In genomic region chr5:43997647-43998251, GRCh38 we compare ENCODE assay signal across 1 cellular context.
TF ChIP-seq lines count a peak whose summit lies in the region.

No MANE protein-coding gene starts in this region.

TF ChIP-seq in HepG2, 621 proteins besides CTCF, POLR2A, EP300 and RAD21 (continued from another document and continues in another):
- no peak for TF ChIP-seq ZNF598 (CRISPR knock-in tag; IDR thresholded peaks at IDR 0.05; ENCODE audit: borderline replicate concordance)
- no peak for TF ChIP-seq FOXM1 (CRISPR knock-in tag; IDR thresholded peaks at IDR 0.05)
- peak; percentile 80; the same call in 1 of the 2 replicates for TF ChIP-seq ZKSCAN8 (CRISPR knock-in tag; IDR thresholded peaks at IDR 0.05; ENCODE audit: borderline replicate concordance)
- no peak for TF ChIP-seq ZNF18 (CRISPR knock-in tag; IDR thresholded peaks at IDR 0.05; ENCODE audit: insufficient replicate concordance)
- no peak for TF ChIP-seq ATM (IDR thresholded peaks at IDR 0.05; ENCODE audit: borderline replicate concordance)
- TF ChIP-seq ZFP37 (CRISPR knock-in tag; IDR thresholded peaks at IDR 0.05; ENCODE audit: borderline replicate concordance) = no peak
- TF ChIP-seq, protein P1, sequence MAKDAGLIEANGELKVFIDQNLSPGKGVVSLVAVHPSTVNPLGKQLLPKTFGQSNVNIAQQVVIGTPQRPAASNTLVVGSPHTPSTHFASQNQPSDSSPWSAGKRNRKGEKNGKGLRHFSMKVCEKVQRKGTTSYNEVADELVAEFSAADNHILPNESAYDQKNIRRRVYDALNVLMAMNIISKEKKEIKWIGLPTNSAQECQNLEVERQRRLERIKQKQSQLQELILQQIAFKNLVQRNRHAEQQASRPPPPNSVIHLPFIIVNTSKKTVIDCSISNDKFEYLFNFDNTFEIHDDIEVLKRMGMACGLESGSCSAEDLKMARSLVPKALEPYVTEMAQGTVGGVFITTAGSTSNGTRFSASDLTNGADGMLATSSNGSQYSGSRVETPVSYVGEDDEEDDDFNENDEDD (CRISPR knock-in tag; IDR thresholded peaks at IDR 0.05; ENCODE audit: borderline replicate concordance) = peak; percentile 43; the same call in 1 of the 2 replicates
- TF ChIP-seq, protein P2, sequence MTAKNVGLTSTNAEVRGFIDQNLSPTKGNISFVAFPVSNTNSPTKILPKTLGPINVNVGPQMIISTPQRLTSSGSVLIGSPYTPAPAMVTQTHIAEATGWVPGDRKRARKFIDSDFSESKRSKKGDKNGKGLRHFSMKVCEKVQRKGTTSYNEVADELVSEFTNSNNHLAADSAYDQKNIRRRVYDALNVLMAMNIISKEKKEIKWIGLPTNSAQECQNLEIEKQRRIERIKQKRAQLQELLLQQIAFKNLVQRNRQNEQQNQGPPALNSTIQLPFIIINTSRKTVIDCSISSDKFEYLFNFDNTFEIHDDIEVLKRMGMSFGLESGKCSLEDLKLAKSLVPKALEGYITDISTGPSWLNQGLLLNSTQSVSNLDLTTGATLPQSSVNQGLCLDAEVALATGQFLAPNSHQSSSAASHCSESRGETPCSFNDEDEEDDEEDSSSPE (CRISPR knock-in tag; IDR thresholded peaks at IDR 0.05) = peak; percentile 42; the same call in 1 of the 2 replicates
- TF ChIP-seq GABPA (IDR thresholded peaks at IDR 0.05; ENCODE audit: low read depth, low read length) = no peak
- peak; percentile 25; the same call in 1 of the 2 replicates for TF ChIP-seq GABPA (CRISPR knock-in tag; IDR thresholded peaks at IDR 0.05; ENCODE audit: low read depth)
- TF ChIP-seq SMAD1 (CRISPR knock-in tag; IDR thresholded peaks at IDR 0.05; ENCODE audit: borderline replicate concordance, low read depth) = no peak
- TF ChIP-seq ZNF75D (CRISPR knock-in tag; IDR thresholded peaks at IDR 0.05; ENCODE audit: borderline replicate concordance) = no peak
- no peak for TF ChIP-seq YEATS2 (CRISPR knock-in tag; IDR thresholded peaks at IDR 0.05; ENCODE audit: borderline replicate concordance)
- TF ChIP-seq CENPT (CRISPR knock-in tag; IDR thresholded peaks at IDR 0.05; ENCODE audit: low read depth) = no peak
- peak; percentile 98 for TF ChIP-seq POGZ (CRISPR knock-in tag; IDR thresholded peaks at IDR 0.05)
- peak; percentile 84; the same call in 1 of the 2 replicates for TF ChIP-seq KDM6A (CRISPR knock-in tag; IDR thresholded peaks at IDR 0.05; ENCODE audit: low read depth)
- TF ChIP-seq THAP11 (CRISPR knock-in tag; IDR thresholded peaks at IDR 0.05) = peak; percentile 79
- no peak for TF ChIP-seq ZBTB14 (CRISPR knock-in tag; IDR thresholded peaks at IDR 0.05)
- TF ChIP-seq ZNF282 (IDR thresholded peaks at IDR 0.05; ENCODE audit: partially characterized antibody) = no peak
- no peak for TF ChIP-seq WIZ (CRISPR knock-in tag; IDR thresholded peaks at IDR 0.05)
- peak; percentile 85 for TF ChIP-seq TBX2 (CRISPR knock-in tag; IDR thresholded peaks at IDR 0.05; ENCODE audit: borderline replicate concordance)
- TF ChIP-seq KDM5A (IDR thresholded peaks at IDR 0.05; ENCODE audit: borderline replicate concordance, low read length) = no peak
- no peak for TF ChIP-seq HOXD1 (CRISPR knock-in tag; IDR thresholded peaks at IDR 0.05)
- TF ChIP-seq U2AF1 (optimal IDR thresholded peaks at IDR 0.05; ENCODE audit: low read depth, low read length) = no peak
- no peak for TF ChIP-seq GTF2F1 (IDR thresholded peaks at IDR 0.05; ENCODE audit: low read length)
- TF ChIP-seq JARID2 (CRISPR knock-in tag; IDR thresholded peaks at IDR 0.05; ENCODE audit: insufficient replicate concordance) = peak; percentile 8
- TF ChIP-seq, protein P3, sequence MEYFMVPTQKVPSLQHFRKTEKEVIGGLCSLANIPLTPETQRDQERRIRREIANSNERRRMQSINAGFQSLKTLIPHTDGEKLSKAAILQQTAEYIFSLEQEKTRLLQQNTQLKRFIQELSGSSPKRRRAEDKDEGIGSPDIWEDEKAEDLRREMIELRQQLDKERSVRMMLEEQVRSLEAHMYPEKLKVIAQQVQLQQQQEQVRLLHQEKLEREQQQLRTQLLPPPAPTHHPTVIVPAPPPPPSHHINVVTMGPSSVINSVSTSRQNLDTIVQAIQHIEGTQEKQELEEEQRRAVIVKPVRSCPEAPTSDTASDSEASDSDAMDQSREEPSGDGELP (IDR thresholded peaks at IDR 0.05; ENCODE audit: borderline replicate concordance, low read depth) = peak; percentile 81
- TF ChIP-seq, protein P4, sequence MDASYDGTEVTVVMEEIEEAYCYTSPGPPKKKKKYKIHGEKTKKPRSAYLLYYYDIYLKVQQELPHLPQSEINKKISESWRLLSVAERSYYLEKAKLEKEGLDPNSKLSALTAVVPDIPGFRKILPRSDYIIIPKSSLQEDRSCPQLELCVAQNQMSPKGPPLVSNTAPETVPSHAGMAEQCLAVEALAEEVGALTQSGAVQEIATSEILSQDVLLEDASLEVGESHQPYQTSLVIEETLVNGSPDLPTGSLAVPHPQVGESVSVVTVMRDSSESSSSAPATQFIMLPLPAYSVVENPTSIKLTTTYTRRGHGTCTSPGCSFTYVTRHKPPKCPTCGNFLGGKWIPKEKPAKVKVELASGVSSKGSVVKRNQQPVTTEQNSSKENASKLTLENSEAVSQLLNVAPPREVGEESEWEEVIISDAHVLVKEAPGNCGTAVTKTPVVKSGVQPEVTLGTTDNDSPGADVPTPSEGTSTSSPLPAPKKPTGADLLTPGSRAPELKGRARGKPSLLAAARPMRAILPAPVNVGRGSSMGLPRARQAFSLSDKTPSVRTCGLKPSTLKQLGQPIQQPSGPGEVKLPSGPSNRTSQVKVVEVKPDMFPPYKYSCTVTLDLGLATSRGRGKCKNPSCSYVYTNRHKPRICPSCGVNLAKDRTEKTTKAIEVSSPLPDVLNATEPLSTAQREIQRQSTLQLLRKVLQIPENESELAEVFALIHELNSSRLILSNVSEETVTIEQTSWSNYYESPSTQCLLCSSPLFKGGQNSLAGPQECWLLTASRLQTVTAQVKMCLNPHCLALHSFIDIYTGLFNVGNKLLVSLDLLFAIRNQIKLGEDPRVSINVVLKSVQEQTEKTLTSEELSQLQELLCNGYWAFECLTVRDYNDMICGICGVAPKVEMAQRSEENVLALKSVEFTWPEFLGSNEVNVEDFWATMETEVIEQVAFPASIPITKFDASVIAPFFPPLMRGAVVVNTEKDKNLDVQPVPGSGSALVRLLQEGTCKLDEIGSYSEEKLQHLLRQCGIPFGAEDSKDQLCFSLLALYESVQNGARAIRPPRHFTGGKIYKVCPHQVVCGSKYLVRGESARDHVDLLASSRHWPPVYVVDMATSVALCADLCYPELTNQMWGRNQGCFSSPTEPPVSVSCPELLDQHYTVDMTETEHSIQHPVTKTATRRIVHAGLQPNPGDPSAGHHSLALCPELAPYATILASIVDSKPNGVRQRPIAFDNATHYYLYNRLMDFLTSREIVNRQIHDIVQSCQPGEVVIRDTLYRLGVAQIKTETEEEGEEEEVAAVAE (CRISPR knock-in tag; IDR thresholded peaks at IDR 0.05; ENCODE audit: borderline replicate concordance) = peak; percentile 36; the same call in 1 of the 2 replicates
- TF ChIP-seq ZNF3 (CRISPR knock-in tag; IDR thresholded peaks at IDR 0.05) = no peak
- no peak for TF ChIP-seq ZNF432 (CRISPR knock-in tag; IDR thresholded peaks at IDR 0.05; ENCODE audit: borderline replicate concordance)
- TF ChIP-seq, protein P5, sequence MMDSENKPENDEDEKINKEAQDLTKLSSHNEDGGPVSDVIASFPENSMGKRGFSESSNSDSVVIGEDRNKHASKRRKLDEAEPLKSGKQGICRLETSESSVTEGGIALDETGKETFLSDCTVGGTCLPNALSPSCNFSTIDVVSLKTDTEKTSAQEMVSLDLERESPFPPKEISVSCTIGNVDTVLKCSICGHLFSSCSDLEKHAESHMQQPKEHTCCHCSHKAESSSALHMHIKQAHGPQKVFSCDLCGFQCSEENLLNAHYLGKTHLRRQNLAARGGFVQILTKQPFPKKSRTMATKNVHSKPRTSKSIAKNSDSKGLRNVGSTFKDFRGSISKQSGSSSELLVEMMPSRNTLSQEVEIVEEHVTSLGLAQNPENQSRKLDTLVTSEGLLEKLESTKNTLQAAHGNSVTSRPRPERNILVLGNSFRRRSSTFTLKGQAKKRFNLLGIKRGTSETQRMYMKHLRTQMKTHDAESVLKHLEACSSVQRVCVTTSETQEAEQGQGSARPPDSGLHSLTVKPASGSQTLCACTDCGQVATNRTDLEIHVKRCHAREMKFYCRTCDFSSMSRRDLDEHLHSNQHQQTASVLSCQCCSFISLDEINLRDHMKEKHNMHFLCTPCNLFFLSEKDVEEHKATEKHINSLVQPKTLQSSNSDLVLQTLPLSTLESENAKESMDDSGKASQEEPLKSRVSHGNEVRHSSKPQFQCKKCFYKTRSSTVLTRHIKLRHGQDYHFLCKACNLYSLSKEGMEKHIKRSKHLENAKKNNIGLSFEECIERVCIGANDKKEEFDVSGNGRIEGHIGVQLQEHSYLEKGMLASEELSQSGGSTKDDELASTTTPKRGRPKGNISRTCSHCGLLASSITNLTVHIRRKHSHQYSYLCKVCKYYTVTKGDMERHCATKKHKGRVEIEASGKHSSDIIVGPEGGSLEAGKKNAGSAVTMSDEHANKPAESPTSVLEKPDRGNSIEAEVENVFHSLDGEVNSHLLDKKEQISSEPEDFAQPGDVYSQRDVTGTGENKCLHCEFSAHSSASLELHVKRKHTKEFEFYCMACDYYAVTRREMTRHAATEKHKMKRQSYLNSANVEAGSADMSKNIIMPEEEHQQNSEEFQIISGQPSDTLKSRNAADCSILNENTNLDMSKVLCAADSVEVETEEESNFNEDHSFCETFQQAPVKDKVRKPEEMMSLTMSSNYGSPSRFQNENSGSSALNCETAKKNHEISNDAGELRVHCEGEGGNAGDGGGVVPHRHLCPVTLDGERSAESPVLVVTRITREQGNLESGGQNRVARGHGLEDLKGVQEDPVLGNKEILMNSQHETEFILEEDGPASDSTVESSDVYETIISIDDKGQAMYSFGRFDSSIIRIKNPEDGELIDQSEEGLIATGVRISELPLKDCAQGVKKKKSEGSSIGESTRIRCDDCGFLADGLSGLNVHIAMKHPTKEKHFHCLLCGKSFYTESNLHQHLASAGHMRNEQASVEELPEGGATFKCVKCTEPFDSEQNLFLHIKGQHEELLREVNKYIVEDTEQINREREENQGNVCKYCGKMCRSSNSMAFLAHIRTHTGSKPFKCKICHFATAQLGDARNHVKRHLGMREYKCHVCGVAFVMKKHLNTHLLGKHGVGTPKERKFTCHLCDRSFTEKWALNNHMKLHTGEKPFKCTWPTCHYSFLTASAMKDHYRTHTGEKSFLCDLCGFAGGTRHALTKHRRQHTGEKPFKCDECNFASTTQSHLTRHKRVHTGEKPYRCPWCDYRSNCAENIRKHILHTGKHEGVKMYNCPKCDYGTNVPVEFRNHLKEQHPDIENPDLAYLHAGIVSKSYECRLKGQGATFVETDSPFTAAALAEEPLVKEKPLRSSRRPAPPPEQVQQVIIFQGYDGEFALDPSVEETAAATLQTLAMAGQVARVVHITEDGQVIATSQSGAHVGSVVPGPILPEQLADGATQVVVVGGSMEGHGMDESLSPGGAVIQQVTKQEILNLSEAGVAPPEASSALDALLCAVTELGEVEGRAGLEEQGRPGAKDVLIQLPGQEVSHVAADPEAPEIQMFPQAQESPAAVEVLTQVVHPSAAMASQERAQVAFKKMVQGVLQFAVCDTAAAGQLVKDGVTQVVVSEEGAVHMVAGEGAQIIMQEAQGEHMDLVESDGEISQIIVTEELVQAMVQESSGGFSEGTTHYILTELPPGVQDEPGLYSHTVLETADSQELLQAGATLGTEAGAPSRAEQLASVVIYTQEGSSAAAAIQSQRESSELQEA (CRISPR knock-in tag; IDR thresholded peaks at IDR 0.05; ENCODE audit: not compliant biosample characterization) = no peak
- TF ChIP-seq, protein P6, sequence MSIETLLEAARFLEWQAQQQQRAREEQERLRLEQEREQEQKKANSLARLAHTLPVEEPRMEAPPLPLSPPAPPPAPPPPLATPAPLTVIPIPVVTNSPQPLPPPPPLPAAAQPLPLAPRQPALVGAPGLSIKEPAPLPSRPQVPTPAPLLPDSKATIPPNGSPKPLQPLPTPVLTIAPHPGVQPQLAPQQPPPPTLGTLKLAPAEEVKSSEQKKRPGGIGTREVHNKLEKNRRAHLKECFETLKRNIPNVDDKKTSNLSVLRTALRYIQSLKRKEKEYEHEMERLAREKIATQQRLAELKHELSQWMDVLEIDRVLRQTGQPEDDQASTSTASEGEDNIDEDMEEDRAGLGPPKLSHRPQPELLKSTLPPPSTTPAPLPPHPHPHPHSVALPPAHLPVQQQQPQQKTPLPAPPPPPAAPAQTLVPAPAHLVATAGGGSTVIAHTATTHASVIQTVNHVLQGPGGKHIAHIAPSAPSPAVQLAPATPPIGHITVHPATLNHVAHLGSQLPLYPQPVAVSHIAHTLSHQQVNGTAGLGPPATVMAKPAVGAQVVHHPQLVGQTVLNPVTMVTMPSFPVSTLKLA (IDR thresholded peaks at IDR 0.05) = peak; percentile 17; the same call in 1 of the 2 replicates
